18 cellular contexts compared by ENCODE assay signal in the genomic region with DNA sequence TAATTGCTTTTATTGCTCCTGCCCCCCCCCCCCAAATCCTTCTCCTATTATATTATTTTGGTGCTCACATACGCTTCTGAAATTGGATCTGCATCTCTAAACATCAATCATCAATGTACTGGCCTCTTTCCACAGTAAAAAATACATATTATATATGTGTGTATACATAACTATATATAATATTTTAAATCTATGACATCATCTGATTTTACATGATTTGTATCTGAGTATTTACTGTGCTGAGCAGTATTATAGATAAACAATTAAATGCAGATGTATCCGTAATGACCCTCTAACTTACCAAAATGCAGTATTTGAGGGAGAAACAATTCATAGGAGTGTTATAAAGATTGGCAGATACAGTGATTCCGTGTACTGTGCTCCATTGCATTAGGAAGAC. TPM values are rescaled to one million over a fixed set of nuclear protein-coding genes. Genes with fewer than 3 reads are reported as not detected.
A peak's percentile ranks its signal among the peaks of the same experiment; 100 is the strongest.
DNase-seq lines count a peak whose midpoint lies in the region; ATAC-seq and TF ChIP-seq lines count a peak whose summit lies in the region.
"Had no signal": no experiment of that assay in that cellular context is flagged by ENCODE, and none has a peak within 500 bp of the region (broad histone marks: within the 10 kb centered on the region; RNA-seq: fewer than 3 reads in every experiment).

No MANE protein-coding gene starts in this region.

- H2AFZ ChIP-seq in H9 (ENCODE audit: low read length), result no peak overlapping the region

- H3K27ac Mint-ChIP-seq in H9 (no peak overlapping the region; a peak in 1 of 7 replicates), glutamatergic neuron (ENCODE audit: unreplicated experiment) (no peak overlapping the region)
- H3K27ac Mint-ChIP-seq: activated CD8-positive, alpha-beta T cell treated with anti-CD3 and anti-CD28 coated beads for 36 hours; activated T-helper 2 cell treated with anti-CD3 and anti-CD28 coated beads, Interferon-gamma antibody, Interleukin-2, Interleukin-4, amounts not matched to agents 10 μg/mL and 5 μg/mL and 100 μg/mL, durations not matched to agents 14 hours and 24 hours and 36 hours; CD4-positive, alpha-beta memory T cell had no signal

- H3K4me1 ChIP-seq in H9 (ENCODE audit: insufficient read depth, low read length) (no peaks in the 10 kb centered on the region), thyroid gland (peaks cover 4% of the 10 kb centered on the region in 2 donors)
- H3K4me1 ChIP-seq: prostate gland had no signal

- TF ChIP-seq POLR2A in thyroid gland (IDR thresholded peaks at IDR 0.05), result no peak

- H3K4me2 ChIP-seq in H9 (ENCODE audit: insufficient read depth, insufficient read length, low read length), result peak overlapping the region; percentile 87

- DNase-seq in H9 (no peak), glutamatergic neuron (no peak), thyroid gland (no peak), putamen (ENCODE audit: low spot score) (no peak), NCI-H748 treated with DMSO at 0.1 percent for 48 hours (lab: John Stamatoyannopoulos, UW) (no peak)
- DNase-seq: activated CD8-positive, alpha-beta T cell treated with anti-CD3 and anti-CD28 coated beads for 36 hours; aorta; CD4-positive, alpha-beta memory T cell; kidney glomerular epithelial cell; SHP77; stimulated activated CD4-positive, alpha-beta T cell treated with anti-CD3 and anti-CD28 coated beads, Interleukin-1b, Interleukin-23, amount 100 ng/mL, for 48 hours; transverse colon had no signal

- H4K5ac ChIP-seq in H9 (ENCODE audit: insufficient read length, low read depth, low read length), result no peak overlapping the region

- H3K56ac ChIP-seq in H9 (ENCODE audit: insufficient read length, low read depth, low read length), result no peak overlapping the region

- H3K27me3 Mint-ChIP-seq in H9 (ENCODE audit: low read depth), result peaks cover 33% of the 10 kb centered on the region
- H3K27me3 Mint-ChIP-seq in glutamatergic neuron (ENCODE audit: unreplicated experiment), result peaks cover 5% of the 10 kb centered on the region

- H3K4me3 ChIP-seq in skin epidermis, result peak overlapping the region in 6 of 7 experiments; percentile 17 to 50 (median 26)
- no peak overlapping the region for H3K4me3 ChIP-seq in thyroid gland (replicated peaks in 1 of 3)

- H3K79me1 ChIP-seq in H9 (ENCODE audit: insufficient read depth, low read depth, low read length, poor library complexity, severe bottlenecking), result no peaks in the 10 kb centered on the region

- H3K4me1 Mint-ChIP-seq in H9, result peaks cover 2 to 5% of the 10 kb centered on the region in 2 experiments; a peak in 1 of 4 replicates
- H3K4me1 Mint-ChIP-seq in glutamatergic neuron (ENCODE audit: low read depth, unreplicated experiment), result no peaks in the 10 kb centered on the region

- H3K27me3 ChIP-seq in H9 (ENCODE audit: insufficient read depth, low read length) (no peaks in the 10 kb centered on the region; the same call in 1 of the 2 replicates), thyroid gland (no peaks in the 10 kb centered on the region)

- no peak overlapping the region for H3T11ph ChIP-seq in H9 (ENCODE audit: low read length)

- intact Hi-C loops in thyroid gland (cut with DNase I), result no loop called here

- no peak overlapping the region for H4K91ac ChIP-seq in H9 (ENCODE audit: insufficient read length, low read depth, low read length)

- no peak overlapping the region for H2BK20ac ChIP-seq in H9 (ENCODE audit: low read depth, low read length, poor library complexity, severe bottlenecking)

- H2AK5ac ChIP-seq in H9 (ENCODE audit: insufficient read length, low read length), result no peak overlapping the region

- no peak overlapping the region for H2BK15ac ChIP-seq in H9 (ENCODE audit: low read depth, low read length)

- H2BK12ac ChIP-seq in H9 (ENCODE audit: insufficient read length, low read depth, low read length), result no peak overlapping the region

- no peak overlapping the region for H4K8ac ChIP-seq in H9 (replicated peaks; ENCODE audit: insufficient read length, low read depth, low read length)

- H3K14ac ChIP-seq in H9 (ENCODE audit: insufficient read depth, low read length), result no peak overlapping the region

- no peak overlapping the region for H3K9ac ChIP-seq in H9 (ENCODE audit: extremely low read depth, insufficient read length, low read length)

- H3K9me3 Mint-ChIP-seq in H9, result no peaks in the 10 kb centered on the region
- H3K9me3 Mint-ChIP-seq in glutamatergic neuron (ENCODE audit: unreplicated experiment), result peaks cover 4% of the 10 kb centered on the region
- H3K9me3 Mint-ChIP-seq: activated CD8-positive, alpha-beta T cell treated with anti-CD3 and anti-CD28 coated beads for 36 hours; activated T-helper 2 cell treated with anti-CD3 and anti-CD28 coated beads, Interferon-gamma antibody, Interleukin-2, Interleukin-4, amounts not matched to agents 10 μg/mL and 5 μg/mL and 100 μg/mL, durations not matched to agents 14 hours and 24 hours and 36 hours had no signal

- no peaks in the 10 kb centered on the region for H3K79me2 ChIP-seq in H9 (ENCODE audit: insufficient read depth, low read length)

- H3K4me3 Mint-ChIP-seq in H9, result peak overlapping the region; percentile 78 to 86
- peak overlapping the region; percentile 87 for H3K4me3 Mint-ChIP-seq in glutamatergic neuron (ENCODE audit: unreplicated experiment)
- H3K4me3 Mint-ChIP-seq: activated CD8-positive, alpha-beta T cell treated with anti-CD3 and anti-CD28 coated beads for 36 hours had no signal

- H4K20me1 ChIP-seq in H9 (ENCODE audit: control insufficient read depth, insufficient read depth, insufficient read length), result no peaks in the 10 kb centered on the region

- no peak overlapping the region for H3K4ac ChIP-seq in H9 (ENCODE audit: low read depth, low read length)

- H3K18ac ChIP-seq in H9 (ENCODE audit: insufficient read length, low read depth, low read length), result no peak overlapping the region

- H3K27ac ChIP-seq in H9 (ENCODE audit: insufficient read length, low read depth, low read length), result no peak overlapping the region
- H3K27ac ChIP-seq in VCaP, result peak overlapping the region; percentile 62
- peak overlapping the region in 4 of 21 experiments; percentile 12 to 63 (median 27) for H3K27ac ChIP-seq in skin epidermis
- no peak overlapping the region for H3K27ac ChIP-seq in thyroid gland
- H3K27ac ChIP-seq: prostate gland, transverse colon had no signal

- TF ChIP-seq CTCF in H9 (conservative IDR thresholded peaks at IDR 0.05), result no peak
- TF ChIP-seq CTCF in VCaP (conservative IDR thresholded peaks at IDR 0.05), result no peak
- no peak for TF ChIP-seq CTCF in glutamatergic neuron (IDR thresholded peaks at IDR 0.05; ENCODE audit: partially characterized antibody, unreplicated experiment)
- no peak for TF ChIP-seq CTCF in thyroid gland (IDR thresholded peaks at IDR 0.05)

- ATAC-seq in GM18861 (IDR thresholded peaks at IDR 0.05; ENCODE audit: unreplicated experiment), result no peak
- ATAC-seq: activated CD8-positive, alpha-beta T cell treated with anti-CD3 and anti-CD28 coated beads for 36 hours had no signal

- no CpG with 5 or more reads among the region's 3 CpGs for WGBS in H9 (ENCODE audit: extremely low coverage, insufficient read length, low lambda C conversion rate)
- 71 to 72% methylated on average over 3 of the region's 3 CpGs for WGBS in thyroid gland, 2 donors

- H2BK120ac ChIP-seq in H9 (ENCODE audit: low read depth, low read length, poor library complexity, severe bottlenecking), result no peak overlapping the region

- H2BK5ac ChIP-seq in H9 (ENCODE audit: insufficient read length, low read length), result no peak overlapping the region

- H3K23ac ChIP-seq in H9 (ENCODE audit: insufficient read length, low read depth, low read length), result no peak overlapping the region

- H3K36me3 ChIP-seq in thyroid gland, result no peaks in the 10 kb centered on the region
- H3K36me3 ChIP-seq: prostate gland, transverse colon had no signal

- no peaks in the 10 kb centered on the region for H3K9me3 ChIP-seq in H9 (ENCODE audit: control insufficient read depth, low read depth, low read length)
- no peaks in the 10 kb centered on the region for H3K9me3 ChIP-seq in thyroid gland
- H3K9me3 ChIP-seq: prostate gland, transverse colon had no signal

- peaks cover 8% of the 10 kb centered on the region for H3K23me2 ChIP-seq in H9 (ENCODE audit: insufficient read length, low read depth, low read length, poor library complexity, severe bottlenecking)

- no peaks in the 10 kb centered on the region for H3K36me3 Mint-ChIP-seq in H9 (ENCODE audit: insufficient read depth in 1 of 3, low read depth in 3 of 3)
- no peaks in the 10 kb centered on the region for H3K36me3 Mint-ChIP-seq in glutamatergic neuron (ENCODE audit: unreplicated experiment)
- H3K36me3 Mint-ChIP-seq: CD4-positive, alpha-beta memory T cell had no signal

RNA-seq across cellular contexts. Expression of gene PLPPR4, which starts 0.8 kb away (rescaled TPM):
- 0.31 and 0.39 TPM in 2 replicates for total RNA-seq in H9 (2021)
- total RNA-seq in glutamatergic neuron (ENCODE audit: unreplicated experiment), result 0.29 TPM
- total RNA-seq in thyroid gland, result 1 to 10 TPM in 1 of 4 donors, under 1 TPM in 3; 0.63 to 1.2 (median 0.79) TPM
- total RNA-seq: activated CD8-positive, alpha-beta T cell treated with anti-CD3 and anti-CD28 coated beads for 36 hours; activated T-helper 2 cell treated with anti-CD3 and anti-CD28 coated beads, Interferon-gamma antibody, Interleukin-2, Interleukin-4, amounts not matched to agents 10 μg/mL and 5 μg/mL and 100 μg/mL, durations not matched to agents 14 hours and 24 hours and 36 hours; CD4-positive, alpha-beta memory T cell; dermis microvascular lymphatic vessel endothelial cell had no signal

Comparison
In these comparisons a context has a peak if more than half of its experiments do, and no peak if none do; other contexts are left out.
1. H3K4me3 ChIP-seq: peak in skin epidermis (6 of 7); none in thyroid gland (0 of 3).